ENCODE assay signal across 1 cellular context in the genomic region with DNA sequence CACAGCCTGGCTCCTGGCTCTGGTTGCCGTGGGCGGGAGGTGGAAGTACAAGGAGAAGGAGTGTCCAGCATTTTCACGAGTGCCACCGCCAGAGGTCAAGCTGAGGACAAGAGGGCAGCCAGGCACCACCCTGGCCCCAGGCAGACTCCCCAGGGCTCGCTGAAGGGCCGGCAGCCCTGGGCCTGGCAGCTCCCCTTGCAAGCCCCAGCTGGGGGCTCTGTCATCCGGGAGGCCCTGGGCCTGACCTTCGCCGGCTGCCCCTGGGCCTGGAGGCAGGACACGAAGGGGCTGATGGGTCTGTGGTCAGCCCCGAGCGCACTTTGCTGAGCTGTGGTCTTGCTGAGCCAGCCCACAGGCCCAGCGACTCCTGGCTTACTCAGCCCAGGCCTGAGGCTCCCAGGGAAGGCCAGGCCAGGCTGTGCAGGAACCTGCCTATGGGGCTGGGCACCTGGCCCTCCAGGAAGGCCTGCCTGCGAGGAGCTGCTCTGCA.
A peak's percentile ranks its signal among the peaks of the same experiment; 100 is the strongest.
TF ChIP-seq lines count a peak whose summit lies in the region.

No MANE protein-coding gene starts in this region.

TF ChIP-seq in HepG2, 621 proteins besides CTCF, POLR2A, EP300 and RAD21 (continued from another document and continues in another):
- TF ChIP-seq MLXIP (CRISPR knock-in tag; IDR thresholded peaks at IDR 0.05; ENCODE audit: borderline replicate concordance), result no peak
- no peak for TF ChIP-seq DMTF1 (CRISPR knock-in tag; IDR thresholded peaks at IDR 0.05)
- TF ChIP-seq, protein P1, sequence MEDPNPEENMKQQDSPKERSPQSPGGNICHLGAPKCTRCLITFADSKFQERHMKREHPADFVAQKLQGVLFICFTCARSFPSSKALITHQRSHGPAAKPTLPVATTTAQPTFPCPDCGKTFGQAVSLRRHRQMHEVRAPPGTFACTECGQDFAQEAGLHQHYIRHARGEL (CRISPR knock-in tag; IDR thresholded peaks at IDR 0.05), result no peak
- TF ChIP-seq JUND (CRISPR knock-in tag; IDR thresholded peaks at IDR 0.05), result no peak
- TF ChIP-seq ZNF503 (CRISPR knock-in tag; IDR thresholded peaks at IDR 0.05), result no peak
- TF ChIP-seq ZFAT (CRISPR knock-in tag; conservative IDR thresholded peaks at IDR 0.05), result no peak
- TF ChIP-seq ZNF17 (CRISPR knock-in tag; IDR thresholded peaks at IDR 0.05), result no peak
- TF ChIP-seq RBM39 (IDR thresholded peaks at IDR 0.05; ENCODE audit: low read depth, low read length, poor library complexity, severe bottlenecking), result no peak
- TF ChIP-seq GABPB1 (CRISPR knock-in tag; IDR thresholded peaks at IDR 0.05), result peak; percentile 26; the same call in 1 of the 2 replicates
- TF ChIP-seq MED8 (CRISPR knock-in tag; IDR thresholded peaks at IDR 0.05; ENCODE audit: insufficient replicate concordance), result no peak
- TF ChIP-seq NCOA1 (CRISPR knock-in tag; IDR thresholded peaks at IDR 0.05), result no peak
- no peak for TF ChIP-seq ZBTB7A (CRISPR knock-in tag; IDR thresholded peaks at IDR 0.05)
- no peak for TF ChIP-seq TFDP1 (CRISPR knock-in tag; IDR thresholded peaks at IDR 0.05; ENCODE audit: borderline replicate concordance)
- TF ChIP-seq MNT (IDR thresholded peaks at IDR 0.05), result no peak
- TF ChIP-seq THAP11 (CRISPR knock-in tag; IDR thresholded peaks at IDR 0.05), result no peak
- TF ChIP-seq FOXO1 (CRISPR knock-in tag; IDR thresholded peaks at IDR 0.05), result no peak
- no peak for TF ChIP-seq RELA (CRISPR knock-in tag; IDR thresholded peaks at IDR 0.05)
- TF ChIP-seq KMT2A (CRISPR knock-in tag; IDR thresholded peaks at IDR 0.05), result no peak
- no peak for TF ChIP-seq HNF4G (IDR thresholded peaks at IDR 0.05; ENCODE audit: borderline replicate concordance, low read depth, low read length)
- TF ChIP-seq HNF4G (CRISPR knock-in tag; IDR thresholded peaks at IDR 0.05; ENCODE audit: borderline replicate concordance, low read depth), result no peak
- 0 out of 2 replicates have a peak, but pooled peaks have one; percentile 29 for TF ChIP-seq PITX1 (CRISPR knock-in tag; IDR thresholded peaks at IDR 0.05)
- no peak for TF ChIP-seq RFX5 (IDR thresholded peaks at IDR 0.05; ENCODE audit: low read depth, low read length)
- TF ChIP-seq ZNF350 (CRISPR knock-in tag; IDR thresholded peaks at IDR 0.05; ENCODE audit: borderline replicate concordance, low read depth), result no peak
- TF ChIP-seq RFX3 (CRISPR knock-in tag; IDR thresholded peaks at IDR 0.05), result no peak
- TF ChIP-seq ZNF143 (CRISPR knock-in tag; IDR thresholded peaks at IDR 0.05), result peak; percentile 53; the same call in 1 of the 2 replicates
- no peak for TF ChIP-seq ZNF430 (CRISPR knock-in tag; IDR thresholded peaks at IDR 0.05)
- TF ChIP-seq, protein P2, sequence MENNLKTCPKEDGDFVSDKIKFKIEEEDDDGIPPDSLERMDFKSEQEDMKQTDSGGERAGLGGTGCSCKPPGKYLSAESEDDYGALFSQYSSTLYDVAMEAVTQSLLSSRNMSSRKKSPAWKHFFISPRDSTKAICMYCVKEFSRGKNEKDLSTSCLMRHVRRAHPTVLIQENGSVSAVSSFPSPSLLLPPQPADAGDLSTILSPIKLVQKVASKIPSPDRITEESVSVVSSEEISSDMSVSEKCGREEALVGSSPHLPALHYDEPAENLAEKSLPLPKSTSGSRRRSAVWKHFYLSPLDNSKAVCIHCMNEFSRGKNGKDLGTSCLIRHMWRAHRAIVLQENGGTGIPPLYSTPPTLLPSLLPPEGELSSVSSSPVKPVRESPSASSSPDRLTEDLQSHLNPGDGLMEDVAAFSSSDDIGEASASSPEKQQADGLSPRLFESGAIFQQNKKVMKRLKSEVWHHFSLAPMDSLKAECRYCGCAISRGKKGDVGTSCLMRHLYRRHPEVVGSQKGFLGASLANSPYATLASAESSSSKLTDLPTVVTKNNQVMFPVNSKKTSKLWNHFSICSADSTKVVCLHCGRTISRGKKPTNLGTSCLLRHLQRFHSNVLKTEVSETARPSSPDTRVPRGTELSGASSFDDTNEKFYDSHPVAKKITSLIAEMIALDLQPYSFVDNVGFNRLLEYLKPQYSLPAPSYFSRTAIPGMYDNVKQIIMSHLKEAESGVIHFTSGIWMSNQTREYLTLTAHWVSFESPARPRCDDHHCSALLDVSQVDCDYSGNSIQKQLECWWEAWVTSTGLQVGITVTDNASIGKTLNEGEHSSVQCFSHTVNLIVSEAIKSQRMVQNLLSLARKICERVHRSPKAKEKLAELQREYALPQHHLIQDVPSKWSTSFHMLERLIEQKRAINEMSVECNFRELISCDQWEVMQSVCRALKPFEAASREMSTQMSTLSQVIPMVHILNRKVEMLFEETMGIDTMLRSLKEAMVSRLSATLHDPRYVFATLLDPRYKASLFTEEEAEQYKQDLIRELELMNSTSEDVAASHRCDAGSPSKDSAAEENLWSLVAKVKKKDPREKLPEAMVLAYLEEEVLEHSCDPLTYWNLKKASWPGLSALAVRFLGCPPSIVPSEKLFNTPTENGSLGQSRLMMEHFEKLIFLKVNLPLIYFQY (CRISPR knock-in tag; IDR thresholded peaks at IDR 0.05; ENCODE audit: borderline replicate concordance), result no peak
- TF ChIP-seq TBL1XR1 (IDR thresholded peaks at IDR 0.05; ENCODE audit: borderline replicate concordance, low read length, partially characterized antibody), result no peak
- no peak for TF ChIP-seq ZNF841 (CRISPR knock-in tag; IDR thresholded peaks at IDR 0.05; ENCODE audit: borderline replicate concordance)
- TF ChIP-seq, protein P3, sequence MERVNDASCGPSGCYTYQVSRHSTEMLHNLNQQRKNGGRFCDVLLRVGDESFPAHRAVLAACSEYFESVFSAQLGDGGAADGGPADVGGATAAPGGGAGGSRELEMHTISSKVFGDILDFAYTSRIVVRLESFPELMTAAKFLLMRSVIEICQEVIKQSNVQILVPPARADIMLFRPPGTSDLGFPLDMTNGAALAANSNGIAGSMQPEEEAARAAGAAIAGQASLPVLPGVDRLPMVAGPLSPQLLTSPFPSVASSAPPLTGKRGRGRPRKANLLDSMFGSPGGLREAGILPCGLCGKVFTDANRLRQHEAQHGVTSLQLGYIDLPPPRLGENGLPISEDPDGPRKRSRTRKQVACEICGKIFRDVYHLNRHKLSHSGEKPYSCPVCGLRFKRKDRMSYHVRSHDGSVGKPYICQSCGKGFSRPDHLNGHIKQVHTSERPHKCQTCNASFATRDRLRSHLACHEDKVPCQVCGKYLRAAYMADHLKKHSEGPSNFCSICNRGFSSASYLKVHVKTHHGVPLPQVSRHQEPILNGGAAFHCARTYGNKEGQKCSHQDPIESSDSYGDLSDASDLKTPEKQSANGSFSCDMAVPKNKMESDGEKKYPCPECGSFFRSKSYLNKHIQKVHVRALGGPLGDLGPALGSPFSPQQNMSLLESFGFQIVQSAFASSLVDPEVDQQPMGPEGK (CRISPR knock-in tag; IDR thresholded peaks at IDR 0.05), result no peak
- TF ChIP-seq ATF7 (IDR thresholded peaks at IDR 0.05), result no peak
- no peak for TF ChIP-seq ATF7 (CRISPR knock-in tag; IDR thresholded peaks at IDR 0.05)
- no peak for TF ChIP-seq CENPX (CRISPR knock-in tag; IDR thresholded peaks at IDR 0.05)
- no peak for TF ChIP-seq ZNF704 (CRISPR knock-in tag; IDR thresholded peaks at IDR 0.05; ENCODE audit: borderline replicate concordance)
- peak; percentile 34; the same call in 1 of the 2 replicates for TF ChIP-seq MEIS2 (CRISPR knock-in tag; IDR thresholded peaks at IDR 0.05)
- TF ChIP-seq NAIF1 (CRISPR knock-in tag; IDR thresholded peaks at IDR 0.05; ENCODE audit: borderline replicate concordance), result no peak
- no peak for TF ChIP-seq GLMP (CRISPR knock-in tag; IDR thresholded peaks at IDR 0.05; ENCODE audit: borderline replicate concordance)
- TF ChIP-seq ATAD3A (CRISPR knock-in tag; IDR thresholded peaks at IDR 0.05), result no peak
- TF ChIP-seq ZBTB21 (CRISPR knock-in tag; IDR thresholded peaks at IDR 0.05), result no peak
- no peak for TF ChIP-seq SMARCC2 (IDR thresholded peaks at IDR 0.05)
- TF ChIP-seq POLR2AphosphoS2 (IDR thresholded peaks at IDR 0.05; ENCODE audit: low read depth, low read length), result no peak
